26 cellular contexts compared by ENCODE assay signal in genomic region chr5:91851670-91852069, GRCh38.
A peak's percentile ranks its signal among the peaks of the same experiment; 100 is the strongest.
DNase-seq lines count a peak whose midpoint lies in the region; ATAC-seq and TF ChIP-seq lines count a peak whose summit lies in the region.
"Had no signal": no experiment of that assay in that cellular context is flagged by ENCODE, and none has a peak within 500 bp of the region (broad histone marks: within the 10 kb centered on the region; RNA-seq: fewer than 3 reads in every experiment).

No MANE protein-coding gene starts in this region.

- H3K36me3 Mint-ChIP-seq in osteocyte (ENCODE audit: unreplicated experiment), result no peaks in the 10 kb centered on the region
- H3K36me3 Mint-ChIP-seq: CD14-positive monocyte; CD4-positive, alpha-beta memory T cell; CD4-positive, CD25-positive, alpha-beta regulatory T cell; CD8-positive, alpha-beta memory T cell had no signal

- H3K9ac ChIP-seq in HCT116 (ENCODE audit: low read length) (no peak overlapping the region), SK-N-MC (ENCODE audit: insufficient read length) (no peak overlapping the region)
- H3K9ac ChIP-seq: BLaER1 had no signal

- H2AFZ ChIP-seq in HCT116 (ENCODE audit: low read depth, low read length, poor library complexity, severe bottlenecking), result peak overlapping the region; percentile 26

- no peaks in the 10 kb centered on the region for H4K20me1 ChIP-seq in HCT116 (ENCODE audit: insufficient read depth)
- H4K20me1 ChIP-seq: BLaER1 had no signal

- H3K9me3 ChIP-seq in HCT116 (ENCODE audit: control insufficient read depth in 1 of 2, insufficient read depth in 1 of 2, low read depth in 1 of 2, low read length in 2 of 2) (no peaks in the 10 kb centered on the region), SK-N-MC (ENCODE audit: low read depth, low read length) (no peaks in the 10 kb centered on the region), heart right ventricle (no peaks in the 10 kb centered on the region)
- H3K9me3 ChIP-seq: BE2C, BLaER1 had no signal

- no TSS peak for BruUV-seq in HCT116 (replicated peaks; lab: Mats Ljungman, UMichigan)

- 71 to 73% methylated on average over 2 of the region's 2 CpGs for WGBS in heart right ventricle, 2 donors

- no peak for TF ChIP-seq RAD21 in HCT116 (IDR thresholded peaks at IDR 0.05; ENCODE audit: low read depth)

- H3K9me3 Mint-ChIP-seq in osteocyte (ENCODE audit: unreplicated experiment), result peaks cover 4% of the 10 kb centered on the region
- H3K9me3 Mint-ChIP-seq: CD8-positive, alpha-beta memory T cell had no signal

- no peaks in the 10 kb centered on the region for H3K9me2 ChIP-seq in HCT116 (ENCODE audit: insufficient read depth)

- no peak overlapping the region for H3K4me3 Mint-ChIP-seq in osteocyte (ENCODE audit: unreplicated experiment)
- H3K4me3 Mint-ChIP-seq: CD14-positive monocyte; CD4-positive, alpha-beta memory T cell; CD4-positive, CD25-positive, alpha-beta regulatory T cell; CD8-positive, alpha-beta memory T cell had no signal

- no peak overlapping the region for H3K4me2 ChIP-seq in HCT116 (ENCODE audit: low read length)
- H3K4me2 ChIP-seq: BLaER1 had no signal

- H3K27me3 ChIP-seq in HCT116 (ENCODE audit: insufficient read depth, low read length) (no peaks in the 10 kb centered on the region), heart right ventricle (no peaks in the 10 kb centered on the region)
- H3K27me3 ChIP-seq: BLaER1 had no signal

- H3K4me3 ChIP-seq in HCT116 (replicated peaks in 1 of 2; ENCODE audit: low read depth in 1 of 2, low read length in 2 of 2), result no peak overlapping the region
- H3K4me3 ChIP-seq in SK-N-MC, result no peak overlapping the region
- H3K4me3 ChIP-seq in heart right ventricle, result no peak overlapping the region
- H3K4me3 ChIP-seq: BLaER1, GM12878 had no signal

- POLR2A ChIA-PET in HCT116 (lab: Charles Lee), result no interaction called here

- peak overlapping the region; percentile 55 for H3K27ac Mint-ChIP-seq in osteocyte (ENCODE audit: unreplicated experiment)
- H3K27ac Mint-ChIP-seq: CD14-positive monocyte; CD4-positive, alpha-beta memory T cell; CD4-positive, CD25-positive, alpha-beta regulatory T cell; CD8-positive, alpha-beta memory T cell had no signal

- RAD21 ChIA-PET in HCT116 (lab: Charles Lee; ENCODE audit: low non-redundant PET in 1 of 2, low total read pairs in 2 of 2, uncharacterized antibody in 2 of 2, unreplicated experiment in 2 of 2), result no interaction called here

- H3K36me3 ChIP-seq in HCT116 (ENCODE audit: control insufficient read depth in 1 of 2, insufficient read depth in 2 of 2, low read length in 2 of 2) (no peaks in the 10 kb centered on the region), SK-N-MC (ENCODE audit: insufficient read depth, low read length) (no peaks in the 10 kb centered on the region), heart right ventricle (no peaks in the 10 kb centered on the region)
- H3K36me3 ChIP-seq: BE2C, BLaER1 had no signal

- peaks cover 12 to 32% of the 10 kb centered on the region in 2 experiments; a peak in 3 of 4 replicates for H3K4me1 ChIP-seq in HCT116 (ENCODE audit: control insufficient read depth in 1 of 2, insufficient read depth in 2 of 2, low read length in 2 of 2)
- no peaks in the 10 kb centered on the region for H3K4me1 ChIP-seq in heart right ventricle
- H3K4me1 ChIP-seq: BE2C, BLaER1 had no signal

- H3K4me1 Mint-ChIP-seq in osteocyte (ENCODE audit: unreplicated experiment), result peaks cover 46% of the 10 kb centered on the region
- H3K4me1 Mint-ChIP-seq: CD14-positive monocyte; CD4-positive, alpha-beta memory T cell; CD4-positive, CD25-positive, alpha-beta regulatory T cell; CD8-positive, alpha-beta memory T cell had no signal

- TF ChIP-seq CTCF in HCT116 (IDR thresholded peaks at IDR 0.05 in 2 of 3, conservative IDR thresholded peaks at IDR 0.05 in 1 of 3; ENCODE audit: borderline replicate concordance in 1 of 3, insufficient read depth in 1 of 3, low read depth in 2 of 3, low read length in 2 of 3), result no peak
- TF ChIP-seq CTCF in osteocyte (IDR thresholded peaks at IDR 0.05), result no peak
- no peak for TF ChIP-seq CTCF in heart right ventricle (IDR thresholded peaks at IDR 0.05)

- intact Hi-C loops in HCT116 (cut with micrococcal nuclease) (no loop called here), heart right ventricle (cut with DNase I) (no loop called here)

- no peak for ATAC-seq in HCT116
- no peak; the same call in 2 of the 3 replicates for ATAC-seq in SK-N-SH treated with all-trans-retinoic acid at 6 μM for 48 hours
- no peak for ATAC-seq in heart right ventricle
- ATAC-seq: GM12878 had no signal

- H3K79me2 ChIP-seq in HCT116 (ENCODE audit: insufficient read depth, low read length), result no peaks in the 10 kb centered on the region

- CTCF ChIA-PET in HCT116 (lab: Charles Lee), result no interaction called here

- H3K27me3 Mint-ChIP-seq in osteocyte (ENCODE audit: unreplicated experiment), result no peaks in the 10 kb centered on the region
- H3K27me3 Mint-ChIP-seq: CD4-positive, alpha-beta memory T cell; CD4-positive, CD25-positive, alpha-beta regulatory T cell had no signal

- no peak overlapping the region for H3K27ac ChIP-seq in HCT116 (ENCODE audit: low read depth, low read length)
- H3K27ac ChIP-seq in SK-N-MC, result peak overlapping the region; percentile 48; the same call in 1 of the 2 replicates
- no peak overlapping the region for H3K27ac ChIP-seq in heart right ventricle
- H3K27ac ChIP-seq: BLaER1 had no signal

- DNase-seq in HCT116 (ENCODE audit: low read depth, low spot score) (no peak), SK-N-MC (ENCODE audit: low read depth, low spot score) (no peak), osteocyte (ENCODE audit: extremely low spot score, unreplicated experiment) (no peak), NCI-H1417 (lab: John Stamatoyannopoulos, UW) (no peak), heart right ventricle (no peak), germinal center (ENCODE audit: low spot score) (no peak), GOT3 (lab: John Stamatoyannopoulos, UW) (no peak)
- DNase-seq: 8988T; ACHN; BE2C; C1 segment of cervical spinal cord; CD4-positive, alpha-beta memory T cell; CD4-positive, CD25-positive, alpha-beta regulatory T cell; CD8-positive, alpha-beta memory T cell; COR-L47; DMS 273 treated with DMSO at 0.1 percent for 48 hours; DMS153; DMS53; DMS79; DND-41; EL; GDM1 had no signal

- no peak for TF ChIP-seq POLR2A in HCT116 (IDR thresholded peaks at IDR 0.05; ENCODE audit: borderline replicate concordance, extremely low read depth, insufficient read depth, insufficient read length)

TF ChIP-seq in HCT116, 20 proteins besides CTCF, POLR2A, EP300 and RAD21:
- TF ChIP-seq EGR1 (IDR thresholded peaks at IDR 0.05; ENCODE audit: low read depth) (no peak), TCF7L2 (IDR thresholded peaks at IDR 0.05; ENCODE audit: borderline replicate concordance, extremely low read depth, insufficient read depth, insufficient read length) (no peak), ZFX (IDR thresholded peaks at IDR 0.05) (no peak), MAX (IDR thresholded peaks at IDR 0.05) (no peak), SP1 (IDR thresholded peaks at IDR 0.05; ENCODE audit: low read depth) (no peak), SRF (IDR thresholded peaks at IDR 0.05; ENCODE audit: low read depth) (no peak), EZH2 (IDR thresholded peaks at IDR 0.05) (no peak), ZNF274 (IDR thresholded peaks at IDR 0.05; ENCODE audit: low read depth, low read length) (no peak), EZH2phosphoT487 (IDR thresholded peaks at IDR 0.05; ENCODE audit: borderline replicate concordance) (no peak), ELF1 (IDR thresholded peaks at IDR 0.05; ENCODE audit: borderline replicate concordance, low read depth) (no peak)

TF ChIP-seq in SK-N-SH treated with all-trans-retinoic acid at 6 μM for 48 hours, 23 proteins besides CTCF, POLR2A, EP300 and RAD21 (continues in another document):
- TF ChIP-seq, protein P1, sequence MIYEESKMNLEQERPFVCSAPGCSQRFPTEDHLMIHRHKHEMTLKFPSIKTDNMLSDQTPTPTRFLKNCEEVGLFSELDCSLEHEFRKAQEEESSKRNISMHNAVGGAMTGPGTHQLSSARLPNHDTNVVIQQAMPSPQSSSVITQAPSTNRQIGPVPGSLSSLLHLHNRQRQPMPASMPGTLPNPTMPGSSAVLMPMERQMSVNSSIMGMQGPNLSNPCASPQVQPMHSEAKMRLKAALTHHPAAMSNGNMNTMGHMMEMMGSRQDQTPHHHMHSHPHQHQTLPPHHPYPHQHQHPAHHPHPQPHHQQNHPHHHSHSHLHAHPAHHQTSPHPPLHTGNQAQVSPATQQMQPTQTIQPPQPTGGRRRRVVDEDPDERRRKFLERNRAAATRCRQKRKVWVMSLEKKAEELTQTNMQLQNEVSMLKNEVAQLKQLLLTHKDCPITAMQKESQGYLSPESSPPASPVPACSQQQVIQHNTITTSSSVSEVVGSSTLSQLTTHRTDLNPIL (CRISPR knock-in tag; IDR thresholded peaks at IDR 0.05; ENCODE audit: low read depth), result peak; percentile 90
- TF ChIP-seq OSR1 (CRISPR knock-in tag; IDR thresholded peaks at IDR 0.05), result no peak
- peak; percentile 89 for TF ChIP-seq TOX (CRISPR knock-in tag; IDR thresholded peaks at IDR 0.05; ENCODE audit: borderline replicate concordance)
- peak; percentile 96 for TF ChIP-seq TCF4 (CRISPR knock-in tag; IDR thresholded peaks at IDR 0.05; ENCODE audit: borderline replicate concordance)
- peak; percentile 78; the same call in 1 of the 2 replicates for TF ChIP-seq CSRNP3 (CRISPR knock-in tag; IDR thresholded peaks at IDR 0.05)
- no peak for TF ChIP-seq ZNF8 (CRISPR knock-in tag; IDR thresholded peaks at IDR 0.05)
